23 cellular contexts compared by ENCODE assay signal in the genomic region with DNA sequence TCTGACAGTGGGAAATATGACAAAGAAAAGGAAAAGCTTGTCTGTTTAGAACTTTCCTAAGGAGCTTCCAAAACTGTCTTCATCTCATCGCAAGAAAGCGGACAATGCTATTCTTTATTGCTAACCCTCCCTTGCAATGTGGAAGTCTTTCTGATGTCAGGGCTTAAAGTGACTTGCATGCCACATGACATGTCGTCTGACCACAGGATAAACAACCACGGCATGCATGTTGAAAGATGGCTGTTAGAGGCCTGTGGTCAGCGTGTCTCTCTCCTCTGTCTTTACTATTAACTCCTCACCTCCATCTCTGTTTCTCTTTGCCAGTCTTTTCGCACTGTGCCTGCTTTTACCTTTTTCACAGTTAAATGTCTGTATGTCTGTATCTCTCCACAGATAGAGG.
"Had no signal": no experiment of that assay in that cellular context is flagged by ENCODE, and none has a peak within 500 bp of the region (broad histone marks: within the 10 kb centered on the region; RNA-seq: fewer than 3 reads in every experiment).

No MANE protein-coding gene starts in this region.

- DNase-seq: activated CD4-positive, alpha-beta memory T cell treated with anti-CD3 and anti-CD28 coated beads, Interleukin-2, amount 10 ng/mL, durations not matched to agents 7 days and 5 days; activated CD4-positive, alpha-beta T cell treated with anti-CD3 and anti-CD28 coated beads for 48 hours; activated CD8-positive, alpha-beta memory T cell treated with anti-CD3 and anti-CD28 coated beads, Interleukin-2, amount 50 U/mL, for 48 hours; activated gamma-delta T cell; activated naive CD4-positive, alpha-beta T cell treated with anti-CD3 and anti-CD28 coated beads, Interleukin-2, amount 50 U/mL, for 16 hours; activated T-cell treated with anti-CD3 and anti-CD28 coated beads, Interleukin-2, amount 50 U/mL, for 24 hours; amniotic stem cell; brain microvascular endothelial cell; dorsolateral prefrontal cortex; effector memory CD4-positive, alpha-beta T cell; left cardiac atrium; left ventricle myocardium superior; mucosa of descending colon; occipital lobe; psoas muscle; spleen; stimulated activated naive CD4-positive, alpha-beta T cell treated with Interleukin-2 at 50 U/mL for 16 hours; T-helper 9 cell had no signal

- FAIRE-seq: astrocyte, keratinocyte, TTC549 had no signal

- H3K4me3 Mint-ChIP-seq: activated CD4-positive, alpha-beta memory T cell treated with anti-CD3 and anti-CD28 coated beads, Interleukin-2, amount 10 ng/mL, durations not matched to agents 7 days and 5 days; activated T-cell treated with anti-CD3 and anti-CD28 coated beads, Interleukin-2, amount 50 U/mL, for 24 hours; neural crest cell had no signal

- H3K27ac Mint-ChIP-seq: activated CD4-positive, alpha-beta memory T cell treated with anti-CD3 and anti-CD28 coated beads, Interleukin-2, amount 10 ng/mL, durations not matched to agents 7 days and 5 days; activated T-cell treated with anti-CD3 and anti-CD28 coated beads, Interleukin-2, amount 50 U/mL, for 24 hours had no signal

- H3K9me3 Mint-ChIP-seq: activated CD4-positive, alpha-beta memory T cell treated with anti-CD3 and anti-CD28 coated beads, Interleukin-2, amount 10 ng/mL, durations not matched to agents 7 days and 5 days; activated T-cell treated with anti-CD3 and anti-CD28 coated beads, Interleukin-2, amount 50 U/mL, for 24 hours had no signal

- ATAC-seq: gastroesophageal sphincter, left cardiac atrium, left ventricle myocardium superior, mucosa of descending colon, psoas muscle had no signal

- H3K27me3 Mint-ChIP-seq: activated CD4-positive, alpha-beta memory T cell treated with anti-CD3 and anti-CD28 coated beads, Interleukin-2, amount 10 ng/mL, durations not matched to agents 7 days and 5 days had no signal

- H3K4me1 Mint-ChIP-seq: activated CD4-positive, alpha-beta memory T cell treated with anti-CD3 and anti-CD28 coated beads, Interleukin-2, amount 10 ng/mL, durations not matched to agents 7 days and 5 days; neural crest cell had no signal
